In the genomic region with DNA sequence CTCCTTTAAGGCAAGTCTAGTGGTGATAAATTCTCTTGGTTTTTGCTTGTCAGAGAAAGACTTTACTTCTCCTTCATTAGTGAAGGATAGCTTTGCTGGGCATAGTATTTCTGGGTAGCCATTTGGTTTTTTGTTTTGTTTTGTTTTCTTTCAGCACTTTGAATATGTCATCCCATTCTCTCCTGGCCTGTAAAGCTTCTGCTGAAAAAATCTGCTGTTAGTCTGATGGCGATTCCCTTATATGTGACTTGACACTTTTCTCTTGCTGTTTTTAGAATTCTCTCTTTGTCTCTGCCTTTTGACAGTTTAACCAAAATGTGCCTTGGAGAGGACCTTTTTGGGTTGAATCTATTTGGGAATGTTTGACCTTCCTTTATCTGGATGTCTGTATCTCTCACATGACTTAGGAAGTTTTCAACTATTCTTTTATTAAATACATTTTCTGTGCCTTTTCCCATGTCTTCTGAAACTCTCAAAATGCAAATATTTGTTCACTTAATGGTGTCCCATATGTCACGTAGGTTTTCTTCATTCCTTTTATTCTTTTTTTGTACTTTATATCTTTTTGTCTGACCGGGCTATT, we compare ENCODE assay signal across 25 cellular contexts. TPM values are rescaled to one million over a fixed set of nuclear protein-coding genes. Genes with fewer than 3 reads are reported as not detected.
A peak's percentile ranks its signal among the peaks of the same experiment; 100 is the strongest.
DNase-seq lines count a peak whose midpoint lies in the region; ATAC-seq and TF ChIP-seq lines count a peak whose summit lies in the region.
"Had no signal": no experiment of that assay in that cellular context is flagged by ENCODE, and none has a peak within 500 bp of the region (broad histone marks: within the 10 kb centered on the region; RNA-seq: fewer than 3 reads in every experiment).

No MANE protein-coding gene starts in this region.

- POLR2A ChIA-PET in HEK293 (lab: Yijun Ruan, JAX), result no interaction called here

- H3K9me3 ChIP-seq in HEK293 (ENCODE audit: control insufficient read depth, insufficient read depth, low read depth, low read length) (no peaks in the 10 kb centered on the region), upper lobe of right lung (no peaks in the 10 kb centered on the region)
- H3K9me3 ChIP-seq: BE2C had no signal

- H3K36me3 ChIP-seq in HEK293 (ENCODE audit: control insufficient read depth in 2 of 2, insufficient read depth in 1 of 2, low read length in 2 of 2) (no peaks in the 10 kb centered on the region), upper lobe of right lung (no peaks in the 10 kb centered on the region)
- H3K36me3 ChIP-seq: BE2C, BLaER1 had no signal

- H3K4me3 ChIP-seq in HEK293 (ENCODE audit: low read depth, low read length) (no peak overlapping the region), upper lobe of right lung (no peak overlapping the region)
- H3K4me3 ChIP-seq: BLaER1, GM12878 had no signal

- peaks cover 21% of the 10 kb centered on the region for H3K36me3 Mint-ChIP-seq in dendritic cell treated with granulocyte-macrophage colony-stimulating factor and Interleukin-4, amounts not matched to agents 40 ng/mL and 50 ng/mL, for 4 days (ENCODE audit: low read depth)

- no peaks in the 10 kb centered on the region for H3K4me1 ChIP-seq in HEK293 (ENCODE audit: control insufficient read depth, insufficient read depth, low read length)
- peaks cover 7% of the 10 kb centered on the region for H3K4me1 ChIP-seq in upper lobe of right lung
- H3K4me1 ChIP-seq: BE2C, BLaER1 had no signal

- peak overlapping the region; percentile 89 for H3K27ac Mint-ChIP-seq in dendritic cell treated with granulocyte-macrophage colony-stimulating factor and Interleukin-4, amounts not matched to agents 40 ng/mL and 50 ng/mL, for 4 days
- H3K27ac Mint-ChIP-seq: CD4-positive, alpha-beta memory T cell; CD8-positive, alpha-beta memory T cell had no signal

- peaks cover 54% of the 10 kb centered on the region for H3K4me1 Mint-ChIP-seq in dendritic cell treated with granulocyte-macrophage colony-stimulating factor and Interleukin-4, amounts not matched to agents 40 ng/mL and 50 ng/mL, for 4 days (ENCODE audit: low read depth)

- no peak for DNase-seq in activated effector memory CD4-positive, alpha-beta T cell treated with Interleukin-2 at 50 U/mL for 16 hours
- DNase-seq in GM20000 (ENCODE audit: low spot score) (no peak), upper lobe of right lung (no peak)
- DNase-seq: 8988T; ACHN; BE2C; C1 segment of cervical spinal cord; CD4-positive, alpha-beta memory T cell; CD4-positive, CD25-positive, alpha-beta regulatory T cell; CD8-positive, alpha-beta memory T cell; COR-L47; DMS 273 treated with DMSO at 0.1 percent for 48 hours; DMS153; DMS53; DMS79; DND-41; EL; GDM1 had no signal

- no peak for TF ChIP-seq CTCF in HEK293 (tag by site-specific recombination; IDR thresholded peaks at IDR 0.05)
- TF ChIP-seq CTCF in GM20000 (IDR thresholded peaks at IDR 0.05; ENCODE audit: extremely low read depth, missing control alignments), result no peak
- TF ChIP-seq CTCF in upper lobe of right lung (IDR thresholded peaks at IDR 0.05), result no peak

- H3K4me3 Mint-ChIP-seq in dendritic cell treated with granulocyte-macrophage colony-stimulating factor and Interleukin-4, amounts not matched to agents 40 ng/mL and 50 ng/mL, for 4 days, result no peak overlapping the region
- H3K4me3 Mint-ChIP-seq: CD4-positive, alpha-beta memory T cell; CD4-positive, CD25-positive, alpha-beta regulatory T cell; CD8-positive, alpha-beta memory T cell had no signal

- H3K27me3 ChIP-seq in upper lobe of right lung, result no peaks in the 10 kb centered on the region
- H3K27me3 ChIP-seq: BE2C, BLaER1 had no signal

- intact Hi-C loops in dendritic cell treated with granulocyte-macrophage colony-stimulating factor and Interleukin-4, amounts not matched to agents 40 ng/mL and 50 ng/mL, for 4 days (cut with micrococcal nuclease), result no loop called here
- intact Hi-C loops in upper lobe of right lung (cut with DNase I), result no loop called here

- CTCF ChIA-PET in HEK293 (lab: Yijun Ruan, JAX), result interaction anchor here (0.6 to 0.7 kb wide), 2 partner anchors 363 to 385 kb away, joined by 3 read pairs; no protein-coding TSS in a partner anchor

- H3K27ac ChIP-seq in HEK293 (ENCODE audit: extremely low read depth, low read depth, low read length) (no peak overlapping the region), upper lobe of right lung (no peak overlapping the region)
- H3K27ac ChIP-seq: BLaER1 had no signal

- peaks cover 17% of the 10 kb centered on the region for H3K9me3 Mint-ChIP-seq in dendritic cell treated with granulocyte-macrophage colony-stimulating factor and Interleukin-4, amounts not matched to agents 40 ng/mL and 50 ng/mL, for 4 days

- ATAC-seq in upper lobe of right lung, result no peak
- ATAC-seq: GM12878 had no signal

- H3K27me3 Mint-ChIP-seq in dendritic cell treated with granulocyte-macrophage colony-stimulating factor and Interleukin-4, amounts not matched to agents 40 ng/mL and 50 ng/mL, for 4 days, result no peaks in the 10 kb centered on the region

TF ChIP-seq in HEK293, 187 proteins besides CTCF, POLR2A, EP300 and RAD21:
- TF ChIP-seq ZNF202 (tag by site-specific recombination; IDR thresholded peaks at IDR 0.05; ENCODE audit: borderline replicate concordance) (no peak), ZNF707 (tag by site-specific recombination; IDR thresholded peaks at IDR 0.05) (no peak), ZNF155 (tag by site-specific recombination; IDR thresholded peaks at IDR 0.05) (no peak), ZNF658 (tag by site-specific recombination; IDR thresholded peaks at IDR 0.05) (no peak), ZNF791 (tag by site-specific recombination; IDR thresholded peaks at IDR 0.05) (peak; percentile 97), MYNN (tag by site-specific recombination; IDR thresholded peaks at IDR 0.05; ENCODE audit: borderline replicate concordance) (no peak), SETDB1 (IDR thresholded peaks at IDR 0.05; ENCODE audit: insufficient read length, low read length) (peak; percentile 93), TRIM28 (IDR thresholded peaks at IDR 0.05; ENCODE audit: borderline replicate concordance, low read length) (peak; percentile 85)

RNA-seq across cellular contexts. Expression of a gene that starts 14.7 kb away (rescaled TPM):
- total RNA-seq in upper lobe of right lung, result not detected
- total RNA-seq: A673; CD4-positive, alpha-beta memory T cell; CD4-positive, CD25-positive, alpha-beta regulatory T cell; CD8-positive, alpha-beta memory T cell; Daoy; G401; GM12878 had no signal

RNA-seq across cellular contexts. Expression of a gene that starts 26.7 kb away (rescaled TPM):
- 149 TPM for total RNA-seq in upper lobe of right lung

RNA-seq across cellular contexts. Expression of a gene that starts 48.3 kb away (rescaled TPM):
- 25.1 TPM for total RNA-seq in upper lobe of right lung
- total RNA-seq: A673, Daoy, G401 had no signal

RNA-seq across cellular contexts. Expression of a gene that starts 51.7 kb away (rescaled TPM):
- 26.7 TPM for total RNA-seq in upper lobe of right lung

RNA-seq across cellular contexts. Expression of a gene that starts 53.3 kb away (rescaled TPM):
- total RNA-seq in upper lobe of right lung, result not detected
- total RNA-seq: A673; CD4-positive, alpha-beta memory T cell; CD4-positive, CD25-positive, alpha-beta regulatory T cell; CD8-positive, alpha-beta memory T cell; Daoy; G401; GM12878 had no signal
